Comparison of ENCODE assay signal across 30 cellular contexts in genomic region chr19:40671404-40671803, GRCh38. TPM values are rescaled to one million over a fixed set of nuclear protein-coding genes. Genes with fewer than 3 reads are reported as not detected.
DNase-seq lines count a peak whose midpoint lies in the region; ATAC-seq, FAIRE-seq and TF ChIP-seq lines count a peak whose summit lies in the region.
"Had no signal": no experiment of that assay in that cellular context is flagged by ENCODE, and none has a peak within 500 bp of the region (broad histone marks: within the 10 kb centered on the region; RNA-seq: fewer than 3 reads in every experiment).

No MANE protein-coding gene starts in this region.

- DNase-seq in RWPE1 (ENCODE audit: low spot score) (no peak), epidermal melanocyte (ENCODE audit: insufficient read length, low spot score) (peak; percentile 3), left ventricle myocardium superior (peak; percentile 62), gastrocnemius medialis (peak in 1 of 2 donors; percentile 44), HTR-8/SVneo (ENCODE audit: insufficient read length, low spot score) (no peak), ACHN (no peak)
- DNase-seq: activated CD4-positive, alpha-beta T cell treated with anti-CD3 and anti-CD28 coated beads, Interleukin-2, amount 50 U/mL, for 48 hours; activated CD4-positive, CD25-positive, alpha-beta regulatory T cell treated with anti-CD3 and anti-CD28 coated beads, Interleukin-2, amount 50 U/mL, for 72 hours; activated CD8-positive, alpha-beta memory T cell treated with anti-CD3 and anti-CD28 coated beads, Interleukin-2, amount 50 U/mL, for 4 hours; activated naive CD4-positive, alpha-beta T cell treated with anti-CD3 and anti-CD28 coated beads, Interleukin-2, amount 10 ng/mL, durations not matched to agents 7 days and 5 days; colonic mucosa; DMS153; effector CD8-positive, alpha-beta T cell; Karpas-422; lower lobe of right lung; NCI-H1436; NCI-H2081 treated with DMSO at 0.1 percent for 48 hours; SIG-M5; stimulated activated CD4-positive, alpha-beta T cell treated with anti-CD3 and anti-CD28 coated beads, Interleukin-2, amount 100 ng/mL, for 24 hours; stimulated activated CD8-positive, alpha-beta memory T cell treated with anti-CD3 and anti-CD28 coated beads, Interleukin-4, amount 100 ng/mL, for 48 hours; stimulated activated naive CD8-positive, alpha-beta T cell treated with anti-CD3 and anti-CD28 coated beads, Interleukin-15, amount 100 ng/mL, for 72 hours had no signal

- intact Hi-C loops in left ventricle myocardium superior (cut with micrococcal nuclease): no loop called here
- intact Hi-C loops in gastrocnemius medialis (cut with DNase I; ENCODE audit: low total_unique reads): no loop called here

- in situ Hi-C loops in gastrocnemius medialis (cut with MboI; ENCODE audit: low sequenced_read_pairs in 4 of 4) (loop anchor here in 3 of 4 donors (25.0 kb wide), 2 partner anchors 466 to 591 kb away; partner anchors contain the start of gene HNRNPUL1 (in 1 of the 3)), ACHN (cut with HindIII; ENCODE audit: low pct_ligation_motif_present, low pct_unique_long_range_greater_than_20kb, low sequenced_read_pairs) (no loop called here)

- peaks cover 0 to 56% of the 10 kb centered on the region in 2 donors for H3K36me3 ChIP-seq in gastrocnemius medialis
- H3K36me3 ChIP-seq: colonic mucosa had no signal

- peak; percentile 87 for ATAC-seq in left ventricle myocardium superior
- ATAC-seq in gastrocnemius medialis: peak; percentile 40 to 59
- no peak for ATAC-seq in GM18873 (IDR thresholded peaks at IDR 0.05; ENCODE audit: low FRiP score, unreplicated experiment)
- ATAC-seq in HG03095 (IDR thresholded peaks at IDR 0.05; ENCODE audit: unreplicated experiment): no peak
- ATAC-seq: lower lobe of right lung; Panc1; stimulated activated naive CD8-positive, alpha-beta T cell treated with anti-CD3 and anti-CD28 coated beads, Interleukin-15, amount 100 ng/mL, for 72 hours had no signal

- H3K9me3 ChIP-seq in gastrocnemius medialis: no peaks in the 10 kb centered on the region
- H3K9me3 ChIP-seq: colonic mucosa, HAP-1, lower lobe of right lung, thoracic aorta, vagina had no signal

- H3K27me3 ChIP-seq in gastrocnemius medialis: no peaks in the 10 kb centered on the region
- H3K27me3 ChIP-seq: colonic mucosa, vagina had no signal

- H3K27ac ChIP-seq in RWPE1 (peak overlapping the region; percentile 13), gastrocnemius medialis (peak overlapping the region in 3 of 4 donors; percentile 1 to 54 (median 10))
- H3K27ac ChIP-seq: colonic mucosa, lower lobe of right lung, thoracic aorta, vagina had no signal

- POLR2A ChIA-PET in RWPE1 (lab: Yijun Ruan, JAX; ENCODE audit: low non-redundant PET): interaction anchor here (0.7 kb wide), 1 partner anchor 106 kb away, joined by 6 read pairs; the partner anchor contains the start of gene RAB4B

- TF ChIP-seq CTCF in RWPE1 (conservative IDR thresholded peaks at IDR 0.05; ENCODE audit: low read depth) (no peak), gastrocnemius medialis (IDR thresholded peaks at IDR 0.05 in 4 of 5, conservative IDR thresholded peaks at IDR 0.05 in 1 of 5) (no peak)

- CTCF ChIA-PET in RWPE1 (lab: Yijun Ruan, JAX): interaction anchor here (0.6 kb wide), 1 partner anchor 36 kb away, joined by 3 read pairs; no protein-coding TSS in a partner anchor

- FAIRE-seq in HTR-8/SVneo (lab: Jason Lieb, UNC): no peak
- FAIRE-seq: GM12891, keratinocyte had no signal

- H3K4me1 ChIP-seq in gastrocnemius medialis: peaks cover 0 to 4% of the 10 kb centered on the region in 2 donors
- H3K4me1 ChIP-seq: colonic mucosa, HAP-1, lower lobe of right lung had no signal

- H3K4me3 ChIP-seq in gastrocnemius medialis: no peak overlapping the region
- H3K4me3 ChIP-seq: colonic mucosa, HAP-1, lower lobe of right lung, smooth muscle cell, thoracic aorta, vagina had no signal

- no peak for TF ChIP-seq POLR2A in gastrocnemius medialis (IDR thresholded peaks at IDR 0.05)

RNA-seq across cellular contexts. Expression of gene NUMBL, which starts 19.0 kb away (rescaled TPM):
- 16.9 TPM for total RNA-seq in left ventricle myocardium superior
- 10 to 100 TPM in 3 of 4 donors, 1 to 10 TPM in 1; 5.5 to 16.7 (median 14.1) TPM for total RNA-seq in gastrocnemius medialis

RNA-seq across cellular contexts. Expression of gene COQ8B, which starts 45.3 kb away (rescaled TPM):
- total RNA-seq in left ventricle myocardium superior: 34.6 TPM
- total RNA-seq in gastrocnemius medialis: 10 to 100 TPM; 14.9 to 30.7 (median 20.2) TPM

RNA-seq across cellular contexts. Expression of gene ITPKC, which starts 45.5 kb away (rescaled TPM):
- total RNA-seq in left ventricle myocardium superior: 12.8 TPM
- 10 to 100 TPM; 14.9 to 34.5 (median 21.8) TPM for total RNA-seq in gastrocnemius medialis

Comparison
In these comparisons a context has a peak if more than half of its experiments do, and no peak if none do; other contexts are left out.
1. DNase-seq: peak in epidermal melanocyte (single experiment) and left ventricle myocardium superior (single experiment); none in RWPE1 (single experiment), HTR-8/SVneo (single experiment) and ACHN (single experiment).
2. ATAC-seq: peak in left ventricle myocardium superior (single experiment) and gastrocnemius medialis (2 of 2); none in GM18873 (single experiment) and HG03095 (single experiment).